Comparison of ENCODE assay signal across 18 cellular contexts in genomic region chr22:30337461-30337778, GRCh38.
"Had no signal": no experiment of that assay in that cellular context is flagged by ENCODE, and none has a peak within 500 bp of the region (broad histone marks: within the 10 kb centered on the region; RNA-seq: fewer than 3 reads in every experiment).

No MANE protein-coding gene starts in this region.

- H3K27me3 Mint-ChIP-seq: activated CD8-positive, alpha-beta memory T cell treated with anti-CD3 and anti-CD28 coated beads, Interleukin-2, amount 10 ng/mL, durations not matched to agents 7 days and 5 days; activated CD8-positive, alpha-beta T cell treated with anti-CD3 and anti-CD28 coated beads for 36 hours; activated naive CD8-positive, alpha-beta T cell; natural killer cell treated with Interleukin-12 subunit alpha and Interleukin-12 subunit beta and Interleukin-15 and Interleukin-18, amount 100 ng/mL, for 72 hours; stimulated activated memory B cell treated with anti-CD40 and anti-IgM and Interleukin-4, amounts not matched to agents 10 μg/mL and 1 μg/mL and 100 μg/mL, for 72 hours had no signal

- H3K4me1 ChIP-seq: pancreas, sigmoid colon, upper lobe of left lung had no signal

- H3K9me3 Mint-ChIP-seq: activated CD8-positive, alpha-beta T cell treated with anti-CD3 and anti-CD28 coated beads for 36 hours; natural killer cell treated with Interleukin-12 subunit alpha and Interleukin-12 subunit beta and Interleukin-15 and Interleukin-18, amount 100 ng/mL, for 72 hours; stimulated activated memory B cell treated with anti-CD40 and anti-IgM and Interleukin-4, amounts not matched to agents 10 μg/mL and 1 μg/mL and 100 μg/mL, for 72 hours had no signal

- H3K9ac ChIP-seq: SK-N-SH had no signal

- H3K4me3 Mint-ChIP-seq: activated CD8-positive, alpha-beta memory T cell treated with anti-CD3 and anti-CD28 coated beads, Interleukin-2, amount 10 ng/mL, durations not matched to agents 7 days and 5 days; activated CD8-positive, alpha-beta T cell treated with anti-CD3 and anti-CD28 coated beads for 36 hours; activated naive CD8-positive, alpha-beta T cell; natural killer cell treated with Interleukin-12 subunit alpha and Interleukin-12 subunit beta and Interleukin-15 and Interleukin-18, amount 100 ng/mL, for 72 hours; stimulated activated memory B cell treated with anti-CD40 and anti-IgM and Interleukin-4, amounts not matched to agents 10 μg/mL and 1 μg/mL and 100 μg/mL, for 72 hours had no signal

- DNase-seq: activated CD4-positive, alpha-beta T cell treated with anti-CD3 and anti-CD28 coated beads for 48 hours; activated CD8-positive, alpha-beta memory T cell treated with anti-CD3 and anti-CD28 coated beads, Interleukin-2, amount 10 ng/mL, durations not matched to agents 7 days and 5 days; activated CD8-positive, alpha-beta T cell treated with anti-CD3 and anti-CD28 coated beads for 36 hours; activated gamma-delta T cell treated with Interleukin-2 at 50 U/mL for 16 hours; activated T-cell treated with anti-CD3 and anti-CD28 coated beads for 4 hours; kidney glomerular epithelial cell; pancreas; sigmoid colon; SK-N-SH; stimulated activated CD4-positive, alpha-beta T cell treated with anti-CD3 and anti-CD28 coated beads, Interleukin-15, amount 100 ng/mL, for 24 hours; upper lobe of left lung had no signal

- H3K4me3 ChIP-seq: coronary artery, esophagus muscularis mucosa, pancreas, sigmoid colon, smooth muscle cell, thoracic aorta, upper lobe of left lung had no signal

- H3K27me3 ChIP-seq: esophagus muscularis mucosa, pancreas, sigmoid colon, upper lobe of left lung had no signal

- H3K27ac ChIP-seq: coronary artery, esophagus muscularis mucosa, pancreas, sigmoid colon, thoracic aorta had no signal

- H3K9me3 ChIP-seq: esophagus muscularis mucosa, pancreas, sigmoid colon, SK-N-SH, thoracic aorta, upper lobe of left lung had no signal

- H3K27ac Mint-ChIP-seq: activated CD8-positive, alpha-beta memory T cell treated with anti-CD3 and anti-CD28 coated beads, Interleukin-2, amount 10 ng/mL, durations not matched to agents 7 days and 5 days; activated CD8-positive, alpha-beta T cell treated with anti-CD3 and anti-CD28 coated beads for 36 hours; activated naive CD8-positive, alpha-beta T cell; natural killer cell treated with Interleukin-12 subunit alpha and Interleukin-12 subunit beta and Interleukin-15 and Interleukin-18, amount 100 ng/mL, for 72 hours; stimulated activated memory B cell treated with anti-CD40 and anti-IgM and Interleukin-4, amounts not matched to agents 10 μg/mL and 1 μg/mL and 100 μg/mL, for 72 hours had no signal
